1 cellular context compared by ENCODE assay signal in genomic region chr1:161099090-161099802, GRCh38.
TF ChIP-seq lines count a peak whose summit lies in the region.

No MANE protein-coding gene starts in this region.

TF ChIP-seq in GM12878, 131 proteins besides CTCF, POLR2A, EP300 and RAD21:
- TF ChIP-seq ZBED1 (IDR thresholded peaks at IDR 0.05; ENCODE audit: borderline replicate concordance) (no peak), PML (IDR thresholded peaks at IDR 0.05; ENCODE audit: low read length) (no peak), EED (IDR thresholded peaks at IDR 0.05; ENCODE audit: low read depth) (no peak), ZNF592 (IDR thresholded peaks at IDR 0.05) (no peak), BACH1 (IDR thresholded peaks at IDR 0.05; ENCODE audit: borderline replicate concordance) (no peak), SREBF2 (IDR thresholded peaks at IDR 0.05; ENCODE audit: low read length) (no peak), CREB1 (IDR thresholded peaks at IDR 0.05; ENCODE audit: low read depth) (no peak), MYC (IDR thresholded peaks at IDR 0.05; ENCODE audit: insufficient read depth, insufficient read length, insufficient replicate concordance, low read length, severe bottlenecking) (no peak), FOXM1 (IDR thresholded peaks at IDR 0.05; ENCODE audit: low read depth, low read length) (no peak), E2F4 (IDR thresholded peaks at IDR 0.05; ENCODE audit: low read depth, low read length) (no peak), JUNB (IDR thresholded peaks at IDR 0.05) (no peak)
TF ChIP-seq in GM12878: peak in this region for 0.
